ENCODE assay signal across 18 cellular contexts in genomic region chr5:75667586-75667985, GRCh38.
A peak's percentile ranks its signal among the peaks of the same experiment; 100 is the strongest.
DNase-seq lines count a peak whose midpoint lies in the region; TF ChIP-seq lines count a peak whose summit lies in the region.
"Had no signal": no experiment of that assay in that cellular context is flagged by ENCODE, and none has a peak within 500 bp of the region (broad histone marks: within the 10 kb centered on the region; RNA-seq: fewer than 3 reads in every experiment).

No MANE protein-coding gene starts in this region.

- peak; percentile 12 for DNase-seq in DMS 273 (lab: John Stamatoyannopoulos, UW; ENCODE audit: unreplicated experiment)
- DNase-seq in DMS 273 treated with DMSO at 0.1 percent for 48 hours (lab: John Stamatoyannopoulos, UW), result no peak
- DNase-seq in NCI-H69 (lab: John Stamatoyannopoulos, UW), result peak; percentile 6
- DNase-seq in cerebellar cortex (ENCODE audit: low spot score), result peak; percentile 26
- DNase-seq in AG08395 (ENCODE audit: low spot score), result no peak
- no peak for DNase-seq in NK-92 treated with Interleukin-12 subunit alpha and Interleukin-12 subunit beta, amount 100 ng/mL, for 24 hours (lab: John Stamatoyannopoulos, UW)
- no peak for DNase-seq in activated gamma-delta T cell (lab: John Stamatoyannopoulos, UW)
- DNase-seq: 8988T; activated effector memory CD4-positive, alpha-beta T cell treated with anti-CD3 and anti-CD28 coated beads, Interleukin-2, amount 50 U/mL, for 16 hours; aorta; cortex of kidney; erythroblast; NCI-H1417; NCI-H345; stimulated activated CD4-positive, alpha-beta T cell treated with anti-CD3 and anti-CD28 coated beads, Interleukin-4, amount 100 ng/mL, for 4 hours; WERI-Rb-1 had no signal

- peak overlapping the region; percentile 84 for H2AFZ ChIP-seq in parathyroid adenoma

- H3K9me3 ChIP-seq in parathyroid adenoma (ENCODE audit: control insufficient read depth, low read length), result no peaks in the 10 kb centered on the region

- no peaks in the 10 kb centered on the region for H3K36me3 ChIP-seq in parathyroid adenoma (ENCODE audit: control insufficient read depth, insufficient read depth, low read length)
- H3K36me3 ChIP-seq: WERI-Rb-1 had no signal

- H3K4me2 ChIP-seq in parathyroid adenoma (ENCODE audit: low read length), result no peak overlapping the region

- peaks cover 3% of the 10 kb centered on the region for H3K79me2 ChIP-seq in parathyroid adenoma

- H3K27me3 ChIP-seq in parathyroid adenoma (ENCODE audit: control insufficient read depth, insufficient read depth, low read length), result no peaks in the 10 kb centered on the region

- TF ChIP-seq CTCF in parathyroid adenoma (IDR thresholded peaks at IDR 0.05), result peak; percentile 19

- no peak overlapping the region for H3K9ac ChIP-seq in parathyroid adenoma

- H3K27ac ChIP-seq in parathyroid adenoma, result peak overlapping the region; percentile 69
- H3K27ac ChIP-seq: HL-60, WERI-Rb-1 had no signal

- H3K4me1 ChIP-seq in parathyroid adenoma, result peaks cover 23% of the 10 kb centered on the region

- no peak overlapping the region for H3K4me3 ChIP-seq in parathyroid adenoma (ENCODE audit: low read depth, low read length)

Comparison
In these comparisons a context has a peak if more than half of its experiments do, and no peak if none do; other contexts are left out.
1. DNase-seq: peak in DMS 273 (single experiment), NCI-H69 (single experiment) and cerebellar cortex (single experiment); none in DMS 273 treated with DMSO at 0.1 percent for 48 hours (single experiment), AG08395 (single experiment), NK-92 treated with Interleukin-12 subunit alpha and Interleukin-12 subunit beta, amount 100 ng/mL, for 24 hours (single experiment) and activated gamma-delta T cell (single experiment).